13 cellular contexts compared by ENCODE assay signal in genomic region chr1:44072204-44072603, GRCh38. TPM values are rescaled to one million over a fixed set of nuclear protein-coding genes. Genes with fewer than 3 reads are reported as not detected.
DNase-seq lines count a peak whose midpoint lies in the region; ATAC-seq, FAIRE-seq and TF ChIP-seq lines count a peak whose summit lies in the region.
"Had no signal": no experiment of that assay in that cellular context is flagged by ENCODE, and none has a peak within 500 bp of the region (broad histone marks: within the 10 kb centered on the region; RNA-seq: fewer than 3 reads in every experiment).

No MANE protein-coding gene starts in this region.

- ATAC-seq in Right ventricle myocardium inferior (no peak), right cardiac atrium (no peak), natural killer cell (no peak)
- ATAC-seq: body of pancreas, gastroesophageal sphincter had no signal

- peaks cover 22% of the 10 kb centered on the region for H3K4me1 ChIP-seq in SJCRH30
- no peaks in the 10 kb centered on the region for H3K4me1 ChIP-seq in right cardiac atrium (ENCODE audit: control insufficient read depth, insufficient read depth, low read length)
- H3K4me1 ChIP-seq: body of pancreas had no signal

- no peak overlapping the region for H3K4me3 Mint-ChIP-seq in natural killer cell
- H3K4me3 Mint-ChIP-seq: CD14-positive monocyte, mesothelial cell of epicardium had no signal

- H3K27ac ChIP-seq in SJCRH30 (no peak overlapping the region), right cardiac atrium (ENCODE audit: low read length) (no peak overlapping the region)
- H3K27ac ChIP-seq: body of pancreas, gastroesophageal sphincter had no signal

- H3K27me3 ChIP-seq in SJCRH30 (no peaks in the 10 kb centered on the region), right cardiac atrium (ENCODE audit: control insufficient read depth, insufficient read depth) (no peaks in the 10 kb centered on the region)
- H3K27me3 ChIP-seq: body of pancreas, gastroesophageal sphincter had no signal

- H3K27ac Mint-ChIP-seq in natural killer cell: no peak overlapping the region
- H3K27ac Mint-ChIP-seq: CD14-positive monocyte, mesothelial cell of epicardium had no signal

- H3K9me3 ChIP-seq in SJCRH30 (replicated peaks) (0 out of 2 replicates have a peak, but pooled peaks cover under 1% of the 10 kb centered on the region), right cardiac atrium (ENCODE audit: control insufficient read depth, low read length) (no peaks in the 10 kb centered on the region)
- H3K9me3 ChIP-seq: body of pancreas, gastroesophageal sphincter had no signal

- no peaks in the 10 kb centered on the region for H3K9me3 Mint-ChIP-seq in natural killer cell
- H3K9me3 Mint-ChIP-seq: CD14-positive monocyte, mesothelial cell of epicardium had no signal

- no peaks in the 10 kb centered on the region for H3K36me3 Mint-ChIP-seq in natural killer cell
- H3K36me3 Mint-ChIP-seq: CD14-positive monocyte, mesothelial cell of epicardium had no signal

- intact Hi-C loops in Right ventricle myocardium inferior (cut with DNase I): no loop called here
- intact Hi-C loops in right cardiac atrium (cut with DNase I): no loop called here
- intact Hi-C loops in natural killer cell (cut with micrococcal nuclease): no loop called here

- FAIRE-seq in urothelium cell line (lab: Jason Lieb, UNC): no peak

- peak; percentile 7 for DNase-seq in stimulated activated CD4-positive, alpha-beta T cell treated with anti-CD3 and anti-CD28 coated beads, Interleukin-15, amount 100 ng/mL, for 24 hours
- no peak for DNase-seq in stimulated activated CD4-positive, alpha-beta T cell treated with anti-CD3 and anti-CD28 coated beads, Interleukin-1b, Interleukin-23, amount 100 ng/mL, for 48 hours
- DNase-seq in SJCRH30: peak; percentile 77 to 86
- DNase-seq in fibroblast of mammary gland (ENCODE audit: low read depth): peak; percentile 98
- peak; percentile 87 for DNase-seq in urothelium cell line (ENCODE audit: low spot score)
- no peak for DNase-seq in Right ventricle myocardium inferior (ENCODE audit: missing footprints)
- no peak for DNase-seq in right cardiac atrium
- DNase-seq in natural killer cell: no peak
- DNase-seq: NCI-H2171 had no signal

- H3K4me3 ChIP-seq in SJCRH30 (no peak overlapping the region), fibroblast of mammary gland (ENCODE audit: control insufficient read depth, low read depth, low read length) (no peak overlapping the region), right cardiac atrium (ENCODE audit: low read length) (no peak overlapping the region)
- H3K4me3 ChIP-seq: body of pancreas, gastroesophageal sphincter had no signal

- H3K36me3 ChIP-seq in SJCRH30: no peaks in the 10 kb centered on the region
- H3K36me3 ChIP-seq: gastroesophageal sphincter had no signal

- H3K27me3 Mint-ChIP-seq in natural killer cell (ENCODE audit: low read depth in 2 of 2): peaks cover 9 to 29% of the 10 kb centered on the region in 2 donors

- H3K4me1 Mint-ChIP-seq in natural killer cell: peaks cover 0 to 3% of the 10 kb centered on the region in 2 donors

- no peak for TF ChIP-seq CTCF in fibroblast of mammary gland (conservative IDR thresholded peaks at IDR 0.05; ENCODE audit: control insufficient read depth, insufficient read depth, low read depth, low read length)
- no peak for TF ChIP-seq CTCF in natural killer cell (IDR thresholded peaks at IDR 0.05)

RNA-seq across cellular contexts. Expression of gene SLC6A9, which starts 40.9 kb away (rescaled TPM):
- 0.51 and 0.63 TPM in 2 replicates for total RNA-seq in SJCRH30 (2014; rRNA removed; shearing (Covaris generic))
- total RNA-seq in Right ventricle myocardium inferior (1.5 TPM), right cardiac atrium (1 to 10 TPM in 3 of 4 donors, under 1 TPM in 1; 0.95 to 1.6 (median 1.3) TPM), natural killer cell (under 1 TPM in 2 of 3 donors, not detected in 1; 0.29 to 0.55 TPM)
- 1.0 TPM for polyA plus RNA-seq in right cardiac atrium
- polyA plus RNA-seq: CD14-positive monocyte had no signal

RNA-seq across cellular contexts. Expression of gene KLF17, which starts 46.4 kb away (rescaled TPM):
- total RNA-seq in SJCRH30 (2014; rRNA removed; shearing (Covaris generic)): not detected in 2 replicates
- total RNA-seq in Right ventricle myocardium inferior: not detected
- total RNA-seq in right cardiac atrium: not detected
- not detected for polyA plus RNA-seq in right cardiac atrium
- not detected for total RNA-seq in natural killer cell
- total RNA-seq: body of pancreas, mesothelial cell of epicardium had no signal
- polyA plus RNA-seq: CD14-positive monocyte had no signal

Comparison
In these comparisons a context has a peak if more than half of its experiments do, and no peak if none do; other contexts are left out.
1. DNase-seq: peak in stimulated activated CD4-positive, alpha-beta T cell treated with anti-CD3 and anti-CD28 coated beads, Interleukin-15, amount 100 ng/mL, for 24 hours (single experiment), SJCRH30 (2 of 2), fibroblast of mammary gland (single experiment) and urothelium cell line (single experiment); none in stimulated activated CD4-positive, alpha-beta T cell treated with anti-CD3 and anti-CD28 coated beads, Interleukin-1b, Interleukin-23, amount 100 ng/mL, for 48 hours (single experiment), Right ventricle myocardium inferior (single experiment), right cardiac atrium (0 of 3) and natural killer cell (single experiment).